Comparison of ENCODE assay signal across 8 cellular contexts in genomic region chrX:40006025-40007017, GRCh38.
DNase-seq lines count a peak whose midpoint lies in the region; ATAC-seq and TF ChIP-seq lines count a peak whose summit lies in the region.

No MANE protein-coding gene starts in this region.

- TF ChIP-seq EP300 in transverse colon (IDR thresholded peaks at IDR 0.05; ENCODE audit: low read depth), result no peak

- H3K27ac Mint-ChIP-seq in activated naive CD8-positive, alpha-beta T cell treated with anti-CD3 and anti-CD28 coated beads, Interleukin-2, amount 50 U/mL, for 24 hours, result no peak overlapping the region

- H3K79me2 ChIP-seq in PC-9 (ENCODE audit: low read depth), result no peaks in the 10 kb centered on the region

- H3K9me2 ChIP-seq in PC-9 (ENCODE audit: insufficient read depth), result no peaks in the 10 kb centered on the region

- no peak overlapping the region for H2AFZ ChIP-seq in PC-9

- H3K4me1 Mint-ChIP-seq in activated naive CD8-positive, alpha-beta T cell treated with anti-CD3 and anti-CD28 coated beads, Interleukin-2, amount 50 U/mL, for 24 hours, result peaks cover 29% of the 10 kb centered on the region

- H3K9me3 Mint-ChIP-seq in activated naive CD8-positive, alpha-beta T cell treated with anti-CD3 and anti-CD28 coated beads, Interleukin-2, amount 50 U/mL, for 24 hours, result no peaks in the 10 kb centered on the region

- H3K4me2 ChIP-seq in PC-9, result no peak overlapping the region

- no peaks in the 10 kb centered on the region for H4K20me1 ChIP-seq in PC-9 (ENCODE audit: insufficient read depth)

- peaks cover 5 to 37% of the 10 kb centered on the region in 2 donors for H3K4me1 ChIP-seq in left lung
- H3K4me1 ChIP-seq in transverse colon, result peaks cover 0 to 30% (median 15%) of the 10 kb centered on the region in 4 donors
- H3K4me1 ChIP-seq in PC-9 (replicated peaks; ENCODE audit: insufficient read depth), result no peaks in the 10 kb centered on the region

- no peak overlapping the region for H3K4me3 Mint-ChIP-seq in activated naive CD8-positive, alpha-beta T cell treated with anti-CD3 and anti-CD28 coated beads, Interleukin-2, amount 50 U/mL, for 24 hours

- peak; percentile 7 for DNase-seq in SKM-1 treated with dmso at 0.1 percent for 144 hours (lab: John Stamatoyannopoulos, UW; ENCODE audit: unreplicated experiment)
- DNase-seq in SKM-1 (lab: John Stamatoyannopoulos, UW; ENCODE audit: unreplicated experiment), result no peak
- peak; percentile 42 for DNase-seq in activated naive CD8-positive, alpha-beta T cell treated with anti-CD3 and anti-CD28 coated beads, Interleukin-2, amount 50 U/mL, for 24 hours
- DNase-seq in left lung, result peak in 1 of 2 donors; percentile 79
- peak; percentile 71 for DNase-seq in transverse colon
- no peak for DNase-seq in NCI-H2171 treated with DMSO at 0.1 percent for 48 hours (lab: John Stamatoyannopoulos, UW)
- DNase-seq in PC-9, result no peak

- TF ChIP-seq CTCF in left lung (IDR thresholded peaks at IDR 0.05) (no peak), transverse colon (IDR thresholded peaks at IDR 0.05) (no peak), PC-9 (conservative IDR thresholded peaks at IDR 0.05) (no peak)

- peak; percentile 15 for TF ChIP-seq POLR2A in transverse colon (IDR thresholded peaks at IDR 0.05)

- in situ Hi-C loops in transverse colon (cut with MboI; ENCODE audit: low pct_ligation_motif_present in 1 of 4, low pct_unique_long_range_greater_than_20kb in 1 of 4, low sequenced_read_pairs in 3 of 4), result no loop called here

- peaks cover 56 to 65% of the 10 kb centered on the region in 2 donors for H3K27me3 ChIP-seq in left lung
- no peaks in the 10 kb centered on the region for H3K27me3 ChIP-seq in transverse colon
- H3K27me3 ChIP-seq in PC-9 (ENCODE audit: insufficient read depth, low read depth), result no peaks in the 10 kb centered on the region

- no peaks in the 10 kb centered on the region for H3K36me3 Mint-ChIP-seq in activated naive CD8-positive, alpha-beta T cell treated with anti-CD3 and anti-CD28 coated beads, Interleukin-2, amount 50 U/mL, for 24 hours (ENCODE audit: low read depth)

- POLR2A ChIA-PET in PC-9 (lab: Charles Lee; ENCODE audit: unreplicated experiment), result no interaction called here

- no peak overlapping the region for H3K27ac ChIP-seq in left lung
- H3K27ac ChIP-seq in transverse colon, result peak overlapping the region in 2 of 4 donors; percentile 52 to 58
- H3K27ac ChIP-seq in PC-9, result no peak overlapping the region

- CTCF ChIA-PET in PC-9 (lab: Charles Lee), result no interaction called here

- peaks cover 41% of the 10 kb centered on the region for H3K27me3 Mint-ChIP-seq in activated naive CD8-positive, alpha-beta T cell treated with anti-CD3 and anti-CD28 coated beads, Interleukin-2, amount 50 U/mL, for 24 hours

- no TSS peak for BruUV-seq in PC-9 (replicated peaks; lab: Mats Ljungman, UMichigan)

- H3K36me3 ChIP-seq in left lung, result no peaks in the 10 kb centered on the region
- no peaks in the 10 kb centered on the region for H3K36me3 ChIP-seq in transverse colon
- H3K36me3 ChIP-seq in PC-9 (ENCODE audit: low read depth), result no peaks in the 10 kb centered on the region

- no peaks in the 10 kb centered on the region for H3F3A ChIP-seq in PC-9 (ENCODE audit: insufficient read depth, low read depth)

- peak; percentile 57 for ATAC-seq in activated naive CD8-positive, alpha-beta T cell treated with anti-CD3 and anti-CD28 coated beads, Interleukin-2, amount 50 U/mL, for 24 hours
- ATAC-seq in left lung, result peak; percentile 80
- no peak for ATAC-seq in HG03571 (IDR thresholded peaks at IDR 0.05; ENCODE audit: unreplicated experiment)

- H3K4me3 ChIP-seq in left lung, result no peak overlapping the region
- peak overlapping the region in 3 of 4 donors; percentile 7 to 36 (median 22) for H3K4me3 ChIP-seq in transverse colon
- H3K4me3 ChIP-seq in PC-9, result no peak overlapping the region

- WGBS in transverse colon (ENCODE audit: low coverage in 1 of 2), 2 donors, result 47 to 60% methylated on average over 2 to 46 of the region's 68 CpGs

- no peaks in the 10 kb centered on the region for H3K9me3 ChIP-seq in left lung
- H3K9me3 ChIP-seq in transverse colon, result no peaks in the 10 kb centered on the region
- no peaks in the 10 kb centered on the region for H3K9me3 ChIP-seq in PC-9 (ENCODE audit: insufficient read depth, low read depth)

- intact Hi-C loops in left lung (cut with DNase I), result no loop called here
- intact Hi-C loops in transverse colon (cut with DNase I; ENCODE audit: low total_unique reads), result no loop called here
- intact Hi-C loops in PC-9 (cut with micrococcal nuclease; ENCODE audit: unreplicated experiment), result no loop called here

Comparison
In these comparisons a context has a peak if more than half of its experiments do, and no peak if none do; other contexts are left out.
1. DNase-seq: peak in SKM-1 treated with dmso at 0.1 percent for 144 hours (single experiment), activated naive CD8-positive, alpha-beta T cell treated with anti-CD3 and anti-CD28 coated beads, Interleukin-2, amount 50 U/mL, for 24 hours (single experiment) and transverse colon (single experiment); none in SKM-1 (single experiment), NCI-H2171 treated with DMSO at 0.1 percent for 48 hours (single experiment) and PC-9 (0 of 2).
2. H3K4me3 ChIP-seq: peak in transverse colon (3 of 4); none in left lung (0 of 2) and PC-9 (single experiment).